Comparison of ENCODE assay signal across 19 cellular contexts in genomic region chr2:10188729-10189305, GRCh38.
DNase-seq lines count a peak whose midpoint lies in the region; ATAC-seq, FAIRE-seq and TF ChIP-seq lines count a peak whose summit lies in the region.
"Had no signal": no experiment of that assay in that cellular context is flagged by ENCODE, and none has a peak within 500 bp of the region (broad histone marks: within the 10 kb centered on the region; RNA-seq: fewer than 3 reads in every experiment).

No MANE protein-coding gene starts in this region.

- H3F3A ChIP-seq in DOHH2 (ENCODE audit: control insufficient read depth, insufficient read depth): no peaks in the 10 kb centered on the region

- H3K36me3 ChIP-seq in DOHH2 (ENCODE audit: control insufficient read depth, low read length) (no peaks in the 10 kb centered on the region), K562 (ENCODE audit: control insufficient read depth, insufficient read depth, low read length) (peaks cover 2% of the 10 kb centered on the region; the same call in 1 of the 3 replicates), Peyer's patch (no peaks in the 10 kb centered on the region), stomach (no peaks in the 10 kb centered on the region)
- H3K36me3 ChIP-seq: HAP-1 had no signal

- peaks cover 9% of the 10 kb centered on the region for H3K4me1 Mint-ChIP-seq in neural crest cell
- peaks cover 14% of the 10 kb centered on the region for H3K4me1 Mint-ChIP-seq in stimulated activated effector memory CD8-positive, alpha-beta T cell treated with anti-CD3 and anti-CD28 coated beads, Interleukin-12 subunit alpha, Interleukin-12 subunit beta, amount 100 ng/mL, for 72 hours
- H3K4me1 Mint-ChIP-seq: CD8-positive, alpha-beta memory T cell had no signal

- peaks cover 7% of the 10 kb centered on the region for H3K36me3 Mint-ChIP-seq in neural crest cell (ENCODE audit: low read depth)
- H3K36me3 Mint-ChIP-seq in stimulated activated effector memory CD8-positive, alpha-beta T cell treated with anti-CD3 and anti-CD28 coated beads, Interleukin-12 subunit alpha, Interleukin-12 subunit beta, amount 100 ng/mL, for 72 hours: peaks cover 21% of the 10 kb centered on the region
- H3K36me3 Mint-ChIP-seq: CD4-positive, CD25-positive, alpha-beta regulatory T cell; CD8-positive, alpha-beta memory T cell had no signal

- no peaks in the 10 kb centered on the region for H3K27me3 ChIP-seq in DOHH2 (ENCODE audit: control insufficient read depth, low read length)
- no peaks in the 10 kb centered on the region for H3K27me3 ChIP-seq in K562 (ENCODE audit: control insufficient read depth in 2 of 2, insufficient read depth in 2 of 2, low read length in 2 of 2)
- no peaks in the 10 kb centered on the region for H3K27me3 ChIP-seq in Peyer's patch
- no peaks in the 10 kb centered on the region for H3K27me3 ChIP-seq in stomach

- H4K20me1 ChIP-seq in DOHH2 (ENCODE audit: control insufficient read depth, insufficient read depth, low read depth, low read length) (no peaks in the 10 kb centered on the region), K562 (replicated peaks; ENCODE audit: control insufficient read depth, insufficient read depth, low read length) (no peaks in the 10 kb centered on the region)

- no peaks in the 10 kb centered on the region for H3K9me1 ChIP-seq in K562 (ENCODE audit: control insufficient read depth, insufficient read depth, low read length)

- H3K79me2 ChIP-seq in DOHH2 (ENCODE audit: control insufficient read depth, low read length): no peaks in the 10 kb centered on the region
- H3K79me2 ChIP-seq in K562 (ENCODE audit: control insufficient read depth, insufficient read depth, low read length): no peaks in the 10 kb centered on the region

- ATAC-seq in K562 (no peak), HG03095 (IDR thresholded peaks at IDR 0.05; ENCODE audit: unreplicated experiment) (no peak)
- ATAC-seq in stimulated activated effector memory CD8-positive, alpha-beta T cell treated with anti-CD3 and anti-CD28 coated beads, Interleukin-12 subunit alpha, Interleukin-12 subunit beta, amount 100 ng/mL, for 72 hours: no peak

- FAIRE-seq in K562 (lab: Jason Lieb, UNC): no peak
- FAIRE-seq: G401.6, GM12891, GM19239 had no signal

- CTCF ChIA-PET in K562 (lab: Yijun Ruan, JAX; ENCODE audit: low intra/inter-chr PET ratio): interaction anchor here (1.0 kb wide), 1 partner anchor 220 kb away, joined by 4 read pairs; no protein-coding TSS in a partner anchor

- POLR2A ChIA-PET in K562 (lab: Yijun Ruan, JAX): interaction anchor here (0.6 kb wide), 2 partner anchors 24 to 823 kb away, joined by 3 read pairs; no protein-coding TSS in a partner anchor

- H3K9ac ChIP-seq in K562 (ENCODE audit: insufficient read depth in 1 of 2, low read depth in 2 of 2, low read length in 2 of 2): peak overlapping the region in 1 of 2 experiments; percentile 33; a peak in 1 of 4 replicates
- H3K9ac ChIP-seq: BLaER1 treated with 17β-estradiol and CSF1 and Interleukin-3, amounts not matched to agents 10 nM and 100 nM; GM23248 had no signal

- in situ Hi-C loops in K562 (cut with MboI): no loop called here

- H3K27me3 Mint-ChIP-seq in neural crest cell (ENCODE audit: low read depth): no peaks in the 10 kb centered on the region
- H3K27me3 Mint-ChIP-seq: B cell; CD4-positive, CD25-positive, alpha-beta regulatory T cell had no signal

- BruUV-seq in K562 (replicated peaks; lab: Mats Ljungman, UMichigan): no TSS peak

- H3K9me2 ChIP-seq in DOHH2 (replicated peaks; ENCODE audit: control insufficient read depth, low read length): no peaks in the 10 kb centered on the region

- 80% methylated on average over 11 of the region's 12 CpGs for WGBS in K562 (ENCODE audit: insufficient coverage, low coverage, missing lambda C conversion rate)
- WGBS in stomach, 5 donors: 92 to 97% (median 95%) methylated on average over 12 of the region's 12 CpGs

- intact Hi-C loops in K562 (cut with micrococcal nuclease): no loop called here
- intact Hi-C loops in stomach (cut with DNase I; ENCODE audit: low total_unique reads): no loop called here

- no peaks in the 10 kb centered on the region for H3K4me1 ChIP-seq in DOHH2 (ENCODE audit: control insufficient read depth, low read length)
- H3K4me1 ChIP-seq in K562 (replicated peaks in 1 of 2; ENCODE audit: control insufficient read depth in 2 of 2, insufficient read depth in 2 of 2, low read length in 2 of 2): peaks cover 0 to 11% of the 10 kb centered on the region in 2 experiments; a peak in 2 of 5 replicates
- no peaks in the 10 kb centered on the region for H3K4me1 ChIP-seq in Peyer's patch
- H3K4me1 ChIP-seq in stomach: peaks cover 0 to 14% (median 2%) of the 10 kb centered on the region in 4 donors
- H3K4me1 ChIP-seq: HAP-1 had no signal

- H3K9me3 ChIP-seq in DOHH2 (ENCODE audit: control insufficient read depth, insufficient read depth, low read length) (no peaks in the 10 kb centered on the region), K562 (replicated peaks; ENCODE audit: control insufficient read depth, insufficient read depth, low read depth, low read length) (no peaks in the 10 kb centered on the region), Peyer's patch (no peaks in the 10 kb centered on the region), stomach (no peaks in the 10 kb centered on the region)
- H3K9me3 ChIP-seq: HAP-1 had no signal

- H3K9me3 Mint-ChIP-seq in neural crest cell: peaks cover 4% of the 10 kb centered on the region
- H3K9me3 Mint-ChIP-seq in stimulated activated effector memory CD8-positive, alpha-beta T cell treated with anti-CD3 and anti-CD28 coated beads, Interleukin-12 subunit alpha, Interleukin-12 subunit beta, amount 100 ng/mL, for 72 hours: peaks cover 8% of the 10 kb centered on the region
- H3K9me3 Mint-ChIP-seq: CD8-positive, alpha-beta memory T cell had no signal

- no peak overlapping the region for H3K4me3 ChIP-seq in DOHH2 (ENCODE audit: low read length)
- H3K4me3 ChIP-seq in K562: no peak overlapping the region
- H3K4me3 ChIP-seq in Peyer's patch: no peak overlapping the region
- H3K4me3 ChIP-seq in stomach: no peak overlapping the region
- H3K4me3 ChIP-seq: BLaER1 treated with 17β-estradiol and CSF1 and Interleukin-3, amounts not matched to agents 10 nM and 100 nM; GM23248; HAP-1 had no signal

- no peak for TF ChIP-seq RAD21 in K562 (CRISPR knock-in tag; conservative IDR thresholded peaks at IDR 0.05 in 1 of 2, IDR thresholded peaks at IDR 0.05 in 1 of 2)

- H3K27ac Mint-ChIP-seq in neural crest cell (ENCODE audit: unreplicated experiment): no peak overlapping the region
- peak overlapping the region; percentile 60 for H3K27ac Mint-ChIP-seq in stimulated activated effector memory CD8-positive, alpha-beta T cell treated with anti-CD3 and anti-CD28 coated beads, Interleukin-12 subunit alpha, Interleukin-12 subunit beta, amount 100 ng/mL, for 72 hours
- H3K27ac Mint-ChIP-seq: B cell; CD4-positive, CD25-positive, alpha-beta regulatory T cell had no signal

- peak overlapping the region; percentile 47 for H3K4me3 Mint-ChIP-seq in neural crest cell
- no peak overlapping the region for H3K4me3 Mint-ChIP-seq in stimulated activated effector memory CD8-positive, alpha-beta T cell treated with anti-CD3 and anti-CD28 coated beads, Interleukin-12 subunit alpha, Interleukin-12 subunit beta, amount 100 ng/mL, for 72 hours
- H3K4me3 Mint-ChIP-seq: B cell; CD4-positive, CD25-positive, alpha-beta regulatory T cell; CD8-positive, alpha-beta memory T cell had no signal

- TF ChIP-seq CTCF in DOHH2 (IDR thresholded peaks at IDR 0.05; ENCODE audit: low read depth, low read length, poor library complexity, severe bottlenecking) (peak; percentile 2), K562 (IDR thresholded peaks at IDR 0.05 in 2 of 3, conservative IDR thresholded peaks at IDR 0.05 in 1 of 3; ENCODE audit: insufficient read depth in 2 of 3, low read depth in 1 of 3, low read length in 3 of 3) (no peak), neural crest cell (conservative IDR thresholded peaks at IDR 0.05) (no peak), Peyer's patch (IDR thresholded peaks at IDR 0.05) (no peak), stomach (IDR thresholded peaks at IDR 0.05) (no peak)

- H2AFZ ChIP-seq in K562 (ENCODE audit: low read depth, low read length): no peak overlapping the region
- H2AFZ ChIP-seq: GM23248 had no signal

- H3K27ac ChIP-seq in DOHH2 (ENCODE audit: low read depth, low read length) (no peak overlapping the region), K562 (ENCODE audit: extremely low read depth, low read depth, low read length) (no peak overlapping the region), Peyer's patch (no peak overlapping the region), stomach (no peak overlapping the region)
- H3K27ac ChIP-seq: BLaER1 treated with 17β-estradiol and CSF1 and Interleukin-3, amounts not matched to agents 10 nM and 100 nM; GM23248 had no signal

- TF ChIP-seq EP300 in K562 (IDR thresholded peaks at IDR 0.05; ENCODE audit: low read length) (no peak), stomach (IDR thresholded peaks at IDR 0.05) (no peak)

- TF ChIP-seq POLR2A in K562 (conservative IDR thresholded peaks at IDR 0.05): no peak
- TF ChIP-seq POLR2A in Peyer's patch (IDR thresholded peaks at IDR 0.05): no peak
- TF ChIP-seq POLR2A in stomach (IDR thresholded peaks at IDR 0.05): no peak

- no peak overlapping the region for H3K4me2 ChIP-seq in DOHH2 (ENCODE audit: low read length)
- no peak overlapping the region for H3K4me2 ChIP-seq in K562 (ENCODE audit: insufficient read depth, low read length)
- H3K4me2 ChIP-seq: BLaER1 treated with 17β-estradiol and CSF1 and Interleukin-3, amounts not matched to agents 10 nM and 100 nM had no signal

- no peak for DNase-seq in K562 (ENCODE audit: extremely low read depth in 1 of 4, low spot score in 3 of 4)
- no peak for DNase-seq in neural crest cell (ENCODE audit: low read depth, low spot score)
- no peak for DNase-seq in stimulated activated effector memory CD8-positive, alpha-beta T cell treated with anti-CD3 and anti-CD28 coated beads, Interleukin-12 subunit alpha, Interleukin-12 subunit beta, amount 100 ng/mL, for 72 hours (ENCODE audit: low spot score in 2 of 2)
- DNase-seq in NCI-H1436 treated with DMSO at 0.1 percent for 48 hours (lab: John Stamatoyannopoulos, UW): no peak
- DNase-seq in Peyer's patch: no peak
- DNase-seq in stomach: no peak
- DNase-seq: CD4-positive, CD25-positive, alpha-beta regulatory T cell; CD8-positive, alpha-beta memory T cell; DMS 273 treated with DMSO at 0.1 percent for 48 hours; DND-41 had no signal

TF ChIP-seq in K562, 482 proteins besides CTCF, POLR2A, EP300 and RAD21 (continues in another document):
- TF ChIP-seq ZKSCAN1 (IDR thresholded peaks at IDR 0.05; ENCODE audit: low read depth, low read length) (no peak), NR4A1 (CRISPR knock-in tag; IDR thresholded peaks at IDR 0.05) (no peak), NR4A1 (tag; IDR thresholded peaks at IDR 0.05) (no peak), ZNF507 (tag; conservative IDR thresholded peaks at IDR 0.05) (no peak)
